ENCODE assay signal across 28 cellular contexts in genomic region chrX:77564824-77565223, GRCh38.
DNase-seq lines count a peak whose midpoint lies in the region; ATAC-seq, FAIRE-seq and TF ChIP-seq lines count a peak whose summit lies in the region.
"Had no signal": no experiment of that assay in that cellular context is flagged by ENCODE, and none has a peak within 500 bp of the region (broad histone marks: within the 10 kb centered on the region; RNA-seq: fewer than 3 reads in every experiment).

No MANE protein-coding gene starts in this region.

- H2AFZ ChIP-seq in Karpas-422 (ENCODE audit: low read length), result no peak overlapping the region
- H2AFZ ChIP-seq: neural progenitor cell, parathyroid adenoma had no signal

- DNase-seq in NCI-H82 (lab: John Stamatoyannopoulos, UW), result peak; percentile 11
- no peak for DNase-seq in NCI-H82 treated with DMSO at 0.1 percent for 48 hours (lab: John Stamatoyannopoulos, UW; ENCODE audit: unreplicated experiment)
- peak; percentile 13 for DNase-seq in bronchial epithelial cell (ENCODE audit: low read depth)
- peak; percentile 5 for DNase-seq in kidney epithelial cell (ENCODE audit: low read depth)
- no peak for DNase-seq in Karpas-422
- DNase-seq in esophagus muscularis mucosa (ENCODE audit: extremely low spot score), result no peak
- no peak for DNase-seq in activated naive CD4-positive, alpha-beta T cell treated with anti-CD3 and anti-CD28 coated beads, Interleukin-2, amount 10 ng/mL, durations not matched to agents 7 days and 5 days
- DNase-seq: activated CD4-positive, alpha-beta T cell treated with anti-CD3 and anti-CD28 coated beads for 36 hours; activated effector memory CD4-positive, alpha-beta T cell treated with Interleukin-2 at 50 U/mL for 16 hours; activated naive CD8-positive, alpha-beta T cell treated with anti-CD3 and anti-CD28 coated beads for 36 hours; CD8-positive, alpha-beta memory T cell; DMS153; left colon; NCI-H146; NCI-H446 treated with DMSO at 0.1 percent for 48 hours; SHP77; stimulated activated CD4-positive, alpha-beta T cell treated with anti-CD3 and anti-CD28 coated beads, Interleukin-4, amount 100 ng/mL, for 4 hours had no signal

- H3K36me3 Mint-ChIP-seq in activated naive CD4-positive, alpha-beta T cell treated with anti-CD3 and anti-CD28 coated beads, Interleukin-2, amount 10 ng/mL, durations not matched to agents 7 days and 5 days, result peaks cover 27% of the 10 kb centered on the region

- no peaks in the 10 kb centered on the region for H4K20me1 ChIP-seq in Karpas-422 (ENCODE audit: insufficient read depth, low read depth, low read length)

- H3K9me3 Mint-ChIP-seq in activated naive CD4-positive, alpha-beta T cell treated with anti-CD3 and anti-CD28 coated beads, Interleukin-2, amount 10 ng/mL, durations not matched to agents 7 days and 5 days, result peaks cover 5% of the 10 kb centered on the region
- H3K9me3 Mint-ChIP-seq: stimulated activated memory B cell treated with anti-CD40 and anti-IgM and Interleukin-4, amounts not matched to agents 10 μg/mL and 1 μg/mL and 100 μg/mL, for 72 hours had no signal

- no peaks in the 10 kb centered on the region for H3K27me3 Mint-ChIP-seq in activated naive CD4-positive, alpha-beta T cell treated with anti-CD3 and anti-CD28 coated beads, Interleukin-2, amount 10 ng/mL, durations not matched to agents 7 days and 5 days
- H3K27me3 Mint-ChIP-seq: activated CD4-positive, alpha-beta T cell treated with anti-CD3 and anti-CD28 coated beads for 36 hours; activated naive CD8-positive, alpha-beta T cell treated with anti-CD3 and anti-CD28 coated beads for 36 hours; stimulated activated memory B cell treated with anti-CD40 and anti-IgM and Interleukin-4, amounts not matched to agents 10 μg/mL and 1 μg/mL and 100 μg/mL, for 72 hours had no signal

- WGBS in esophagus muscularis mucosa, result 100% methylated on average over 1 of the region's 1 CpG

- H3K36me3 ChIP-seq in bronchial epithelial cell (ENCODE audit: control insufficient read depth, insufficient read depth, low read length) (no peaks in the 10 kb centered on the region), kidney epithelial cell (ENCODE audit: control insufficient read depth, insufficient read depth, low read length) (no peaks in the 10 kb centered on the region), Karpas-422 (ENCODE audit: insufficient read depth, low read length) (peaks cover 4% of the 10 kb centered on the region; the same call in 1 of the 2 replicates), esophagus muscularis mucosa (peaks cover 0 to 4% (median 0%) of the 10 kb centered on the region in 4 donors)

- no peak for FAIRE-seq in bronchial epithelial cell (lab: Jason Lieb, UNC)
- FAIRE-seq: frontal cortex had no signal

- H3K4me2 ChIP-seq in Karpas-422 (ENCODE audit: low read depth, low read length, poor library complexity, severe bottlenecking), result no peak overlapping the region
- H3K4me2 ChIP-seq: KMS-11, neural progenitor cell had no signal

- H3K4me3 Mint-ChIP-seq in activated naive CD4-positive, alpha-beta T cell treated with anti-CD3 and anti-CD28 coated beads, Interleukin-2, amount 10 ng/mL, durations not matched to agents 7 days and 5 days, result no peak overlapping the region
- H3K4me3 Mint-ChIP-seq: activated CD4-positive, alpha-beta T cell treated with anti-CD3 and anti-CD28 coated beads for 36 hours; activated naive CD8-positive, alpha-beta T cell treated with anti-CD3 and anti-CD28 coated beads for 36 hours; CD8-positive, alpha-beta memory T cell; neural progenitor cell; stimulated activated memory B cell treated with anti-CD40 and anti-IgM and Interleukin-4, amounts not matched to agents 10 μg/mL and 1 μg/mL and 100 μg/mL, for 72 hours; T-helper 2 cell treated with Interferon-gamma antibody and Interleukin-4, amounts not matched to agents 5 μg/mL and 100 μg/mL, for 36 hours had no signal

- CTCF ChIA-PET in activated naive CD4-positive, alpha-beta T cell treated with anti-CD3 and anti-CD28 coated beads, Interleukin-2, amount 10 ng/mL, durations not matched to agents 7 days and 5 days (lab: Charles Lee), result no interaction called here

- no peak for ATAC-seq in GM21367 (IDR thresholded peaks at IDR 0.05; ENCODE audit: unreplicated experiment)
- ATAC-seq: activated CD4-positive, alpha-beta T cell treated with anti-CD3 and anti-CD28 coated beads for 36 hours; HCT116; left colon; sciatic nerve; stimulated activated memory B cell treated with anti-CD40 and anti-IgM and Interleukin-4, amounts not matched to agents 10 μg/mL and 1 μg/mL and 100 μg/mL, for 72 hours had no signal

- TF ChIP-seq EP300 in esophagus muscularis mucosa (IDR thresholded peaks at IDR 0.05), result no peak

- no peaks in the 10 kb centered on the region for H3K9me2 ChIP-seq in Karpas-422 (replicated peaks; ENCODE audit: insufficient read depth, low read length)

- H3K4me3 ChIP-seq in bronchial epithelial cell (ENCODE audit: low read depth, low read length) (no peak overlapping the region), kidney epithelial cell (ENCODE audit: low read depth, low read length) (no peak overlapping the region), Karpas-422 (ENCODE audit: low read length) (no peak overlapping the region), esophagus muscularis mucosa (no peak overlapping the region)
- H3K4me3 ChIP-seq: ascending aorta, neural progenitor cell had no signal

- H3K27ac Mint-ChIP-seq in activated naive CD4-positive, alpha-beta T cell treated with anti-CD3 and anti-CD28 coated beads, Interleukin-2, amount 10 ng/mL, durations not matched to agents 7 days and 5 days, result no peak overlapping the region
- H3K27ac Mint-ChIP-seq: activated CD4-positive, alpha-beta T cell treated with anti-CD3 and anti-CD28 coated beads for 36 hours; activated naive CD8-positive, alpha-beta T cell treated with anti-CD3 and anti-CD28 coated beads for 36 hours; CD8-positive, alpha-beta memory T cell; neural progenitor cell; stimulated activated memory B cell treated with anti-CD40 and anti-IgM and Interleukin-4, amounts not matched to agents 10 μg/mL and 1 μg/mL and 100 μg/mL, for 72 hours; T-helper 2 cell treated with Interferon-gamma antibody and Interleukin-4, amounts not matched to agents 5 μg/mL and 100 μg/mL, for 36 hours had no signal

- H3K4me1 ChIP-seq in Karpas-422 (ENCODE audit: low read length) (no peaks in the 10 kb centered on the region), esophagus muscularis mucosa (no peaks in the 10 kb centered on the region)
- H3K4me1 ChIP-seq: ascending aorta, neural progenitor cell, parathyroid adenoma had no signal

- intact Hi-C loops in esophagus muscularis mucosa (cut with DNase I), result no loop called here

- no peak overlapping the region for H3K9ac ChIP-seq in Karpas-422 (ENCODE audit: low read length)
- H3K9ac ChIP-seq: KMS-11, neural progenitor cell, parathyroid adenoma had no signal

- H3K79me2 ChIP-seq in Karpas-422 (ENCODE audit: low read length), result peaks cover 11% of the 10 kb centered on the region; the same call in 1 of the 2 replicates
- H3K79me2 ChIP-seq: parathyroid adenoma had no signal

- no peaks in the 10 kb centered on the region for H3K4me1 Mint-ChIP-seq in activated naive CD4-positive, alpha-beta T cell treated with anti-CD3 and anti-CD28 coated beads, Interleukin-2, amount 10 ng/mL, durations not matched to agents 7 days and 5 days
- H3K4me1 Mint-ChIP-seq: neural progenitor cell; stimulated activated memory B cell treated with anti-CD40 and anti-IgM and Interleukin-4, amounts not matched to agents 10 μg/mL and 1 μg/mL and 100 μg/mL, for 72 hours had no signal

- H3K9me3 ChIP-seq in Karpas-422 (ENCODE audit: low read length) (no peaks in the 10 kb centered on the region; the same call in 1 of the 2 replicates), esophagus muscularis mucosa (peaks cover 0 to 5% (median 0%) of the 10 kb centered on the region in 4 donors)

- TF ChIP-seq CTCF in bronchial epithelial cell (IDR thresholded peaks at IDR 0.05; ENCODE audit: insufficient read depth, low read length, severe bottlenecking), result no peak
- no peak for TF ChIP-seq CTCF in kidney epithelial cell (IDR thresholded peaks at IDR 0.05; ENCODE audit: insufficient read depth, low read length, poor library complexity, severe bottlenecking)
- no peak for TF ChIP-seq CTCF in esophagus muscularis mucosa (IDR thresholded peaks at IDR 0.05)

- TF ChIP-seq POLR2A in esophagus muscularis mucosa (IDR thresholded peaks at IDR 0.05; ENCODE audit: low read depth), result no peak

- H3K27ac ChIP-seq in Karpas-422 (ENCODE audit: low read length) (no peak overlapping the region), esophagus muscularis mucosa (replicated peaks in 1 of 4) (no peak overlapping the region)
- H3K27ac ChIP-seq: ascending aorta, epithelial cell of prostate, KMS-11, neural progenitor cell, parathyroid adenoma had no signal

- H3K27me3 ChIP-seq in bronchial epithelial cell (ENCODE audit: control insufficient read depth, insufficient read depth, low read length) (no peaks in the 10 kb centered on the region), kidney epithelial cell (ENCODE audit: control insufficient read depth, insufficient read depth, low read length) (no peaks in the 10 kb centered on the region), Karpas-422 (ENCODE audit: low read length) (no peaks in the 10 kb centered on the region), esophagus muscularis mucosa (no peaks in the 10 kb centered on the region)
- H3K27me3 ChIP-seq: ascending aorta, neural progenitor cell had no signal

Comparison
In these comparisons a context has a peak if more than half of its experiments do, and no peak if none do; other contexts are left out.
1. DNase-seq: peak in NCI-H82 (single experiment), bronchial epithelial cell (single experiment) and kidney epithelial cell (single experiment); none in NCI-H82 treated with DMSO at 0.1 percent for 48 hours (single experiment), Karpas-422 (single experiment), esophagus muscularis mucosa (single experiment) and activated naive CD4-positive, alpha-beta T cell treated with anti-CD3 and anti-CD28 coated beads, Interleukin-2, amount 10 ng/mL, durations not matched to agents 7 days and 5 days (single experiment).